Comparison of ENCODE assay signal across 12 cellular contexts in the genomic region with DNA sequence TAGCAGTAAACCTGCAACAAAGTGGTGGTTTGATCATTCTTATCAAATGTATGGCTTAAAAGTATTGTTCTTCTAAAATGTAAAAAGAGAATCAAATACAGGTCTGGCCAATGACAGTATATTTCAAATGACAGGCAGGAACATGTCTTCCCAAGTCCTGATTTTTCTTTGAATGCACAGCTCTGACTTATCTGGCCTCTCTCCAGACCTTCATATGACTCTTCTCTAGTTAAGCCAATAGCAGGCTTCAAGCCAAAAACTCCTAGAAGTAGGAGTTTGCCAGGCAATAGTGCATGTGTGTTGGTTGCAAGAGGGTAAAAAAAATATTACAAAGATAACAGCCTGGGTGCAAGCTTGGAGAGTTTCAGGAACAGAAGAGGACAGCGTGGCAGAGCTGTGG.
A peak's percentile ranks its signal among the peaks of the same experiment; 100 is the strongest.
DNase-seq lines count a peak whose midpoint lies in the region; FAIRE-seq and TF ChIP-seq lines count a peak whose summit lies in the region.
"Had no signal": no experiment of that assay in that cellular context is flagged by ENCODE, and none has a peak within 500 bp of the region (broad histone marks: within the 10 kb centered on the region; RNA-seq: fewer than 3 reads in every experiment).

No MANE protein-coding gene starts in this region.

- DNase-seq in DMS 273 (lab: John Stamatoyannopoulos, UW; ENCODE audit: unreplicated experiment) (peak; percentile 20), DMS 273 treated with DMSO at 0.1 percent for 48 hours (lab: John Stamatoyannopoulos, UW) (no peak), NCI-H226 (peak; percentile 74), choroid plexus epithelial cell (ENCODE audit: low read depth) (peak; percentile 64), myocyte (ENCODE audit: low read depth) (peak; percentile 45), hippocampal formation (lab: John Stamatoyannopoulos, UW) (no peak), frontal cortex (ENCODE audit: low spot score in 2 of 2) (no peak), mucosa of gallbladder (ENCODE audit: low spot score) (no peak)
- DNase-seq: activated naive CD8-positive, alpha-beta T cell treated with anti-CD3 and anti-CD28 coated beads, Interleukin-2, amount 50 U/mL, for 24 hours; hypothalamus; stimulated activated CD8-positive, alpha-beta memory T cell treated with anti-CD3 and anti-CD28 coated beads, Interleukin-4, amount 100 ng/mL, for 48 hours; upper lobe of right lung had no signal

- TF ChIP-seq CTCF in choroid plexus epithelial cell (conservative IDR thresholded peaks at IDR 0.05; ENCODE audit: low read depth, low read length): no peak

- no peak for FAIRE-seq in frontal cortex (lab: Jason Lieb, UNC)

- no peak overlapping the region for H3K4me3 ChIP-seq in choroid plexus epithelial cell (ENCODE audit: low read depth, low read length)
- H3K4me3 ChIP-seq: upper lobe of right lung had no signal

Comparison
In these comparisons a context has a peak if more than half of its experiments do, and no peak if none do; other contexts are left out.
1. DNase-seq: peak in DMS 273 (single experiment), NCI-H226 (single experiment), choroid plexus epithelial cell (single experiment) and myocyte (single experiment); none in DMS 273 treated with DMSO at 0.1 percent for 48 hours (single experiment), hippocampal formation (0 of 2), frontal cortex (0 of 2) and mucosa of gallbladder (single experiment).